Comparison of ENCODE assay signal across 1 cellular context in the genomic region with DNA sequence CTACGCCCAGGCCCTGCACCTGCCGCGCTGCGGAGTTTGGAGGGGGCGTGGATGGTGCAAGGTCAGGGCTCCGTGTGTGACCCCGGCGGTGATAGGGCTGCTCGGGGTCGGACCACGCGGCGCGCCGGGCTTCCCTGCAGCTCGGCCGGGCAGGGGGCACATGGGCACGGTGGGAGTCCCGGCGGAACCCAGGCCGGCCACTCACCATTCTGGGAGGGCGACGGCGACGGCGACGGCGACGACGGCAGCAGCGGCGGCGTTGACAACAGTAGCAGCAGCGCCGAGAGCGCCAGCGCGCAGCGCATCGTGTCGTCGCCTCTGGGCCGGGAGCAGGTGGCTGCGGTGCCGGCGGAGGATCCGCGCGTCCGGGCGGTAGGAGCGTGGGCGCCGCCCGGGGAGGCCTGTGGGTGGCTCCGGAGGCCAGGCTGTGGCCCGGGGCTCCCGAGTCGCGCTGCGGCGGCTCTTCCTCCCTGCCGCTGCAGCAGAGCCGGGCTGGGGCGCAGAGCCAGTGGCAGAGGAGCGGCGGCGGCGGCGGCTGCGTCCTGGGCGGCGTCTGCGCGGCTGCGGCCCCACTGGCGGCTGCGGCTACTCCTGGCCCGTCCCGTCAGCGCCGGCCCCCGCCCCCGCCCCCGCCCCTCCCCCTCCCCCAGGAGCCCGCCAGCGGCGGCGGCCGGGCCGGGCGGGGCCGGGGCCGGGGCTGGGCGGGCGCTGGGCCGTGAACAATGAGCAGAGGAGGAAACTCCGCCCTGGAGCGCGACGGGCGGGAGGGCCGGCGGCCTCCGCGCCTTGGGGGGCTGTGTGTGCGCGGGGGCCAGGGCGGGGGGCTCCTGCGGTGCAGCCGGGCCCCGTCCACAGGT.
TF ChIP-seq lines count a peak whose summit lies in the region.

A gene (minus strand): TSS at position 574 of the 857 bp plus-strand sequence. CDS start 269 bp downstream, at position 305.

TF ChIP-seq in HepG2, 621 proteins besides CTCF, POLR2A, EP300 and RAD21 (continued from another document and continues in another):
- TF ChIP-seq, protein P1, sequence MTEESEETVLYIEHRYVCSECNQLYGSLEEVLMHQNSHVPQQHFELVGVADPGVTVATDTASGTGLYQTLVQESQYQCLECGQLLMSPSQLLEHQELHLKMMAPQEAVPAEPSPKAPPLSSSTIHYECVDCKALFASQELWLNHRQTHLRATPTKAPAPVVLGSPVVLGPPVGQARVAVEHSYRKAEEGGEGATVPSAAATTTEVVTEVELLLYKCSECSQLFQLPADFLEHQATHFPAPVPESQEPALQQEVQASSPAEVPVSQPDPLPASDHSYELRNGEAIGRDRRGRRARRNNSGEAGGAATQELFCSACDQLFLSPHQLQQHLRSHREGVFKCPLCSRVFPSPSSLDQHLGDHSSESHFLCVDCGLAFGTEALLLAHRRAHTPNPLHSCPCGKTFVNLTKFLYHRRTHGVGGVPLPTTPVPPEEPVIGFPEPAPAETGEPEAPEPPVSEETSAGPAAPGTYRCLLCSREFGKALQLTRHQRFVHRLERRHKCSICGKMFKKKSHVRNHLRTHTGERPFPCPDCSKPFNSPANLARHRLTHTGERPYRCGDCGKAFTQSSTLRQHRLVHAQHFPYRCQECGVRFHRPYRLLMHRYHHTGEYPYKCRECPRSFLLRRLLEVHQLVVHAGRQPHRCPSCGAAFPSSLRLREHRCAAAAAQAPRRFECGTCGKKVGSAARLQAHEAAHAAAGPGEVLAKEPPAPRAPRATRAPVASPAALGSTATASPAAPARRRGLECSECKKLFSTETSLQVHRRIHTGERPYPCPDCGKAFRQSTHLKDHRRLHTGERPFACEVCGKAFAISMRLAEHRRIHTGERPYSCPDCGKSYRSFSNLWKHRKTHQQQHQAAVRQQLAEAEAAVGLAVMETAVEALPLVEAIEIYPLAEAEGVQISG (CRISPR knock-in tag; IDR thresholded peaks at IDR 0.05), result 0 out of 2 replicates have a peak, but pooled peaks have one; percentile 10
- TF ChIP-seq ZNF558 (CRISPR knock-in tag; IDR thresholded peaks at IDR 0.05; ENCODE audit: borderline replicate concordance), result no peak
- no peak for TF ChIP-seq ZSCAN22 (CRISPR knock-in tag; IDR thresholded peaks at IDR 0.05)
- TF ChIP-seq RBFOX2 (IDR thresholded peaks at IDR 0.05; ENCODE audit: low read depth, low read length), result no peak
- no peak for TF ChIP-seq POLR2AphosphoS5 (IDR thresholded peaks at IDR 0.05; ENCODE audit: low read depth, low read length)
- TF ChIP-seq CREM (IDR thresholded peaks at IDR 0.05), result no peak
- no peak for TF ChIP-seq CREM (CRISPR knock-in tag; IDR thresholded peaks at IDR 0.05)
- TF ChIP-seq SIN3A (IDR thresholded peaks at IDR 0.05; ENCODE audit: borderline replicate concordance, low read depth, low read length), result no peak
- no peak for TF ChIP-seq MBD4 (IDR thresholded peaks at IDR 0.05; ENCODE audit: borderline replicate concordance, low read length)
- no peak for TF ChIP-seq ZNF333 (CRISPR knock-in tag; IDR thresholded peaks at IDR 0.05; ENCODE audit: borderline replicate concordance)
- TF ChIP-seq, protein P2, sequence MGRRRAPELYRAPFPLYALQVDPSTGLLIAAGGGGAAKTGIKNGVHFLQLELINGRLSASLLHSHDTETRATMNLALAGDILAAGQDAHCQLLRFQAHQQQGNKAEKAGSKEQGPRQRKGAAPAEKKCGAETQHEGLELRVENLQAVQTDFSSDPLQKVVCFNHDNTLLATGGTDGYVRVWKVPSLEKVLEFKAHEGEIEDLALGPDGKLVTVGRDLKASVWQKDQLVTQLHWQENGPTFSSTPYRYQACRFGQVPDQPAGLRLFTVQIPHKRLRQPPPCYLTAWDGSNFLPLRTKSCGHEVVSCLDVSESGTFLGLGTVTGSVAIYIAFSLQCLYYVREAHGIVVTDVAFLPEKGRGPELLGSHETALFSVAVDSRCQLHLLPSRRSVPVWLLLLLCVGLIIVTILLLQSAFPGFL (CRISPR knock-in tag; IDR thresholded peaks at IDR 0.05), result no peak
- no peak for TF ChIP-seq ZNF260 (CRISPR knock-in tag; IDR thresholded peaks at IDR 0.05; ENCODE audit: borderline replicate concordance, low read depth)
- peak; percentile 68; the same call in 1 of the 2 replicates for TF ChIP-seq SMAD1 (CRISPR knock-in tag; IDR thresholded peaks at IDR 0.05; ENCODE audit: borderline replicate concordance, low read depth)
- no peak for TF ChIP-seq TP53 (CRISPR knock-in tag; conservative IDR thresholded peaks at IDR 0.05)
- TF ChIP-seq FOXM1 (CRISPR knock-in tag; IDR thresholded peaks at IDR 0.05), result no peak
- no peak for TF ChIP-seq GABPA (IDR thresholded peaks at IDR 0.05; ENCODE audit: low read depth, low read length)
- TF ChIP-seq GABPA (CRISPR knock-in tag; IDR thresholded peaks at IDR 0.05; ENCODE audit: low read depth), result no peak
- no peak for TF ChIP-seq STAT5B (CRISPR knock-in tag; IDR thresholded peaks at IDR 0.05)
- TF ChIP-seq RXRB (CRISPR knock-in tag; IDR thresholded peaks at IDR 0.05; ENCODE audit: borderline replicate concordance), result no peak
- TF ChIP-seq ZNF124 (CRISPR knock-in tag; IDR thresholded peaks at IDR 0.05), result no peak
- TF ChIP-seq NR2F1 (CRISPR knock-in tag; IDR thresholded peaks at IDR 0.05), result no peak
- TF ChIP-seq, protein P3, sequence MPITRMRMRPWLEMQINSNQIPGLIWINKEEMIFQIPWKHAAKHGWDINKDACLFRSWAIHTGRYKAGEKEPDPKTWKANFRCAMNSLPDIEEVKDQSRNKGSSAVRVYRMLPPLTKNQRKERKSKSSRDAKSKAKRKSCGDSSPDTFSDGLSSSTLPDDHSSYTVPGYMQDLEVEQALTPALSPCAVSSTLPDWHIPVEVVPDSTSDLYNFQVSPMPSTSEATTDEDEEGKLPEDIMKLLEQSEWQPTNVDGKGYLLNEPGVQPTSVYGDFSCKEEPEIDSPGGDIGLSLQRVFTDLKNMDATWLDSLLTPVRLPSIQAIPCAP (CRISPR knock-in tag; IDR thresholded peaks at IDR 0.05; ENCODE audit: low read depth), result no peak
- no peak for TF ChIP-seq ZNF737 (CRISPR knock-in tag; IDR thresholded peaks at IDR 0.05; ENCODE audit: borderline replicate concordance)
- TF ChIP-seq, protein P4, sequence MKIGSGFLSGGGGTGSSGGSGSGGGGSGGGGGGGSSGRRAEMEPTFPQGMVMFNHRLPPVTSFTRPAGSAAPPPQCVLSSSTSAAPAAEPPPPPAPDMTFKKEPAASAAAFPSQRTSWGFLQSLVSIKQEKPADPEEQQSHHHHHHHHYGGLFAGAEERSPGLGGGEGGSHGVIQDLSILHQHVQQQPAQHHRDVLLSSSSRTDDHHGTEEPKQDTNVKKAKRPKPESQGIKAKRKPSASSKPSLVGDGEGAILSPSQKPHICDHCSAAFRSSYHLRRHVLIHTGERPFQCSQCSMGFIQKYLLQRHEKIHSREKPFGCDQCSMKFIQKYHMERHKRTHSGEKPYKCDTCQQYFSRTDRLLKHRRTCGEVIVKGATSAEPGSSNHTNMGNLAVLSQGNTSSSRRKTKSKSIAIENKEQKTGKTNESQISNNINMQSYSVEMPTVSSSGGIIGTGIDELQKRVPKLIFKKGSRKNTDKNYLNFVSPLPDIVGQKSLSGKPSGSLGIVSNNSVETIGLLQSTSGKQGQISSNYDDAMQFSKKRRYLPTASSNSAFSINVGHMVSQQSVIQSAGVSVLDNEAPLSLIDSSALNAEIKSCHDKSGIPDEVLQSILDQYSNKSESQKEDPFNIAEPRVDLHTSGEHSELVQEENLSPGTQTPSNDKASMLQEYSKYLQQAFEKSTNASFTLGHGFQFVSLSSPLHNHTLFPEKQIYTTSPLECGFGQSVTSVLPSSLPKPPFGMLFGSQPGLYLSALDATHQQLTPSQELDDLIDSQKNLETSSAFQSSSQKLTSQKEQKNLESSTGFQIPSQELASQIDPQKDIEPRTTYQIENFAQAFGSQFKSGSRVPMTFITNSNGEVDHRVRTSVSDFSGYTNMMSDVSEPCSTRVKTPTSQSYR (CRISPR knock-in tag; IDR thresholded peaks at IDR 0.05; ENCODE audit: borderline replicate concordance), result no peak
- no peak for TF ChIP-seq ZNF792 (CRISPR knock-in tag; IDR thresholded peaks at IDR 0.05)
- no peak for TF ChIP-seq TBL1XR1 (IDR thresholded peaks at IDR 0.05; ENCODE audit: borderline replicate concordance, low read length, partially characterized antibody)
- no peak for TF ChIP-seq SNAPC2 (CRISPR knock-in tag; IDR thresholded peaks at IDR 0.05)
- TF ChIP-seq ZNF484 (CRISPR knock-in tag; IDR thresholded peaks at IDR 0.05; ENCODE audit: borderline replicate concordance, low read depth), result no peak
- TF ChIP-seq, protein P5, sequence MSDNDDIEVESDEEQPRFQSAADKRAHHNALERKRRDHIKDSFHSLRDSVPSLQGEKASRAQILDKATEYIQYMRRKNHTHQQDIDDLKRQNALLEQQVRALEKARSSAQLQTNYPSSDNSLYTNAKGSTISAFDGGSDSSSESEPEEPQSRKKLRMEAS (IDR thresholded peaks at IDR 0.05), result peak; percentile 51
- TF ChIP-seq ZNF768 (CRISPR knock-in tag; IDR thresholded peaks at IDR 0.05), result 0 out of 2 replicates have a peak, but pooled peaks have one; percentile 16
- no peak for TF ChIP-seq IRF2 (CRISPR knock-in tag; IDR thresholded peaks at IDR 0.05)
- no peak for TF ChIP-seq SRSF9 (IDR thresholded peaks at IDR 0.05; ENCODE audit: borderline replicate concordance, insufficient read depth, low read depth, low read length, poor library complexity, severe bottlenecking)
- no peak for TF ChIP-seq ZNF264 (CRISPR knock-in tag; IDR thresholded peaks at IDR 0.05)
- TF ChIP-seq TRIM24 (CRISPR knock-in tag; IDR thresholded peaks at IDR 0.05), result no peak
- no peak for TF ChIP-seq DNMT3B (CRISPR knock-in tag; conservative IDR thresholded peaks at IDR 0.05)
- TF ChIP-seq, protein P6, sequence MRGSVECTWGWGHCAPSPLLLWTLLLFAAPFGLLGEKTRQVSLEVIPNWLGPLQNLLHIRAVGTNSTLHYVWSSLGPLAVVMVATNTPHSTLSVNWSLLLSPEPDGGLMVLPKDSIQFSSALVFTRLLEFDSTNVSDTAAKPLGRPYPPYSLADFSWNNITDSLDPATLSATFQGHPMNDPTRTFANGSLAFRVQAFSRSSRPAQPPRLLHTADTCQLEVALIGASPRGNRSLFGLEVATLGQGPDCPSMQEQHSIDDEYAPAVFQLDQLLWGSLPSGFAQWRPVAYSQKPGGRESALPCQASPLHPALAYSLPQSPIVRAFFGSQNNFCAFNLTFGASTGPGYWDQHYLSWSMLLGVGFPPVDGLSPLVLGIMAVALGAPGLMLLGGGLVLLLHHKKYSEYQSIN (CRISPR knock-in tag; IDR thresholded peaks at IDR 0.05; ENCODE audit: borderline replicate concordance), result no peak
- no peak for TF ChIP-seq MZF1 (CRISPR knock-in tag; IDR thresholded peaks at IDR 0.05; ENCODE audit: borderline replicate concordance)
- TF ChIP-seq, protein P7, sequence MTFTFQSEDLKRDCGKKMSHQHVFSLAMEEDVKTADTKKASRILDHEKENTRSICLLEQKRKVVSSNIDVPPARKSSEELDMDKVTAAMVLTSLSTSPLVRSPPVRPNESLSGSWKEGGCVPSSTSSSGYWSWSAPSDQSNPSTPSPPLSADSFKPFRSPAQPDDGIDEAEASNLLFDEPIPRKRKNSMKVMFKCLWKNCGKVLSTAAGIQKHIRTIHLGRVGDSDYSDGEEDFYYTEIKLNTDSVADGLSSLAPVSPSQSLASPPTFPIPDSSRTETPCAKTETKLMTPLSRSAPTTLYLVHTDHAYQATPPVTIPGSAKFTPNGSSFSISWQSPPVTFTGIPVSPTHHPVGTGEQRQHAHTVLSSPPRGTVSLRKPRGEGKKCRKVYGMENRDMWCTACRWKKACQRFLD (CRISPR knock-in tag; IDR thresholded peaks at IDR 0.05; ENCODE audit: borderline replicate concordance), result no peak
- 0 out of 2 replicates have a peak, but pooled peaks have one; percentile 44 for TF ChIP-seq ZNF563 (CRISPR knock-in tag; IDR thresholded peaks at IDR 0.05)
- TF ChIP-seq, protein P8, sequence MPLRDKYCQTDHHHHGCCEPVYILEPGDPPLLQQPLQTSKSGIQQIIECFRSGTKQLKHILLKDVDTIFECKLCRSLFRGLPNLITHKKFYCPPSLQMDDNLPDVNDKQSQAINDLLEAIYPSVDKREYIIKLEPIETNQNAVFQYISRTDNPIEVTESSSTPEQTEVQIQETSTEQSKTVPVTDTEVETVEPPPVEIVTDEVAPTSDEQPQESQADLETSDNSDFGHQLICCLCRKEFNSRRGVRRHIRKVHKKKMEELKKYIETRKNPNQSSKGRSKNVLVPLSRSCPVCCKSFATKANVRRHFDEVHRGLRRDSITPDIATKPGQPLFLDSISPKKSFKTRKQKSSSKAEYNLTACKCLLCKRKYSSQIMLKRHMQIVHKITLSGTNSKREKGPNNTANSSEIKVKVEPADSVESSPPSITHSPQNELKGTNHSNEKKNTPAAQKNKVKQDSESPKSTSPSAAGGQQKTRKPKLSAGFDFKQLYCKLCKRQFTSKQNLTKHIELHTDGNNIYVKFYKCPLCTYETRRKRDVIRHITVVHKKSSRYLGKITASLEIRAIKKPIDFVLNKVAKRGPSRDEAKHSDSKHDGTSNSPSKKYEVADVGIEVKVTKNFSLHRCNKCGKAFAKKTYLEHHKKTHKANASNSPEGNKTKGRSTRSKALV (CRISPR knock-in tag; IDR thresholded peaks at IDR 0.05), result peak; percentile 58; the same call in 1 of the 2 replicates
- no peak for TF ChIP-seq ZNF713 (CRISPR knock-in tag; IDR thresholded peaks at IDR 0.05)
- no peak for TF ChIP-seq HOXA7 (CRISPR knock-in tag; IDR thresholded peaks at IDR 0.05)
- TF ChIP-seq, protein P9, sequence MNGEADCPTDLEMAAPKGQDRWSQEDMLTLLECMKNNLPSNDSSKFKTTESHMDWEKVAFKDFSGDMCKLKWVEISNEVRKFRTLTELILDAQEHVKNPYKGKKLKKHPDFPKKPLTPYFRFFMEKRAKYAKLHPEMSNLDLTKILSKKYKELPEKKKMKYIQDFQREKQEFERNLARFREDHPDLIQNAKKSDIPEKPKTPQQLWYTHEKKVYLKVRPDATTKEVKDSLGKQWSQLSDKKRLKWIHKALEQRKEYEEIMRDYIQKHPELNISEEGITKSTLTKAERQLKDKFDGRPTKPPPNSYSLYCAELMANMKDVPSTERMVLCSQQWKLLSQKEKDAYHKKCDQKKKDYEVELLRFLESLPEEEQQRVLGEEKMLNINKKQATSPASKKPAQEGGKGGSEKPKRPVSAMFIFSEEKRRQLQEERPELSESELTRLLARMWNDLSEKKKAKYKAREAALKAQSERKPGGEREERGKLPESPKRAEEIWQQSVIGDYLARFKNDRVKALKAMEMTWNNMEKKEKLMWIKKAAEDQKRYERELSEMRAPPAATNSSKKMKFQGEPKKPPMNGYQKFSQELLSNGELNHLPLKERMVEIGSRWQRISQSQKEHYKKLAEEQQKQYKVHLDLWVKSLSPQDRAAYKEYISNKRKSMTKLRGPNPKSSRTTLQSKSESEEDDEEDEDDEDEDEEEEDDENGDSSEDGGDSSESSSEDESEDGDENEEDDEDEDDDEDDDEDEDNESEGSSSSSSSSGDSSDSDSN (CRISPR knock-in tag; IDR thresholded peaks at IDR 0.05), result peak; percentile 71; the same call in 1 of the 2 replicates
- no peak for TF ChIP-seq NFE2 (CRISPR knock-in tag; IDR thresholded peaks at IDR 0.05)
- no peak for TF ChIP-seq ZNF296 (CRISPR knock-in tag; conservative IDR thresholded peaks at IDR 0.05)
- TF ChIP-seq, protein P10, sequence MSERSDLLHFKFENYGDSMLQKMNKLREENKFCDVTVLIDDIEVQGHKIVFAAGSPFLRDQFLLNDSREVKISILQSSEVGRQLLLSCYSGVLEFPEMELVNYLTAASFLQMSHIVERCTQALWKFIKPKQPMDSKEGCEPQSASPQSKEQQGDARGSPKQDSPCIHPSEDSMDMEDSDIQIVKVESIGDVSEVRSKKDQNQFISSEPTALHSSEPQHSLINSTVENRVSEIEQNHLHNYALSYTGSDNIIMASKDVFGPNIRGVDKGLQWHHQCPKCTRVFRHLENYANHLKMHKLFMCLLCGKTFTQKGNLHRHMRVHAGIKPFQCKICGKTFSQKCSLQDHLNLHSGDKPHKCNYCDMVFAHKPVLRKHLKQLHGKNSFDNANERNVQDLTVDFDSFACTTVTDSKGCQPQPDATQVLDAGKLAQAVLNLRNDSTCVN (CRISPR knock-in tag; IDR thresholded peaks at IDR 0.05; ENCODE audit: borderline replicate concordance), result no peak
- TF ChIP-seq ZNF556 (CRISPR knock-in tag; IDR thresholded peaks at IDR 0.05; ENCODE audit: borderline replicate concordance), result no peak
- no peak for TF ChIP-seq ZNF570 (CRISPR knock-in tag; IDR thresholded peaks at IDR 0.05; ENCODE audit: borderline replicate concordance)
